In genomic region chr11:117724621-117725020, GRCh38 we compare ENCODE assay signal across 12 cellular contexts.
DNase-seq lines count a peak whose midpoint lies in the region; ATAC-seq and TF ChIP-seq lines count a peak whose summit lies in the region.
"Had no signal": no experiment of that assay in that cellular context is flagged by ENCODE, and none has a peak within 500 bp of the region (broad histone marks: within the 10 kb centered on the region; RNA-seq: fewer than 3 reads in every experiment).

No MANE protein-coding gene starts in this region.

- H3K4me3 ChIP-seq in dorsolateral prefrontal cortex, result no peak overlapping the region

- no peaks in the 10 kb centered on the region for H3K27me3 ChIP-seq in dorsolateral prefrontal cortex

- no peak for TF ChIP-seq CTCF in dorsolateral prefrontal cortex (IDR thresholded peaks at IDR 0.05 in 54 of 56, conservative IDR thresholded peaks at IDR 0.05 in 2 of 56; ENCODE audit: low read depth in 1 of 56, partially characterized antibody in 56 of 56)

- ATAC-seq in GM18511 (IDR thresholded peaks at IDR 0.05; ENCODE audit: unreplicated experiment) (no peak), HG02870 (IDR thresholded peaks at IDR 0.05; ENCODE audit: unreplicated experiment) (no peak)
- ATAC-seq: HCT116 had no signal

- intact Hi-C loops in dorsolateral prefrontal cortex (cut with DNase I), result loop anchor here in 1 of 2 donors (2.0 kb wide), 1 partner anchor 70 kb away; no protein-coding TSS in a partner anchor

- peak overlapping the region; percentile 81 for H3K27ac ChIP-seq in angular gyrus (ENCODE audit: low read depth, low read length)
- H3K27ac ChIP-seq in dorsolateral prefrontal cortex, result peak overlapping the region; percentile 5 to 100 (median 88)
- peak overlapping the region; percentile 85 for H3K27ac ChIP-seq in substantia nigra (ENCODE audit: low read depth, low read length, poor library complexity, severe bottlenecking)
- H3K27ac ChIP-seq: C4-2B had no signal

- DNase-seq in dorsolateral prefrontal cortex, result no peak
- DNase-seq in substantia nigra (lab: John Stamatoyannopoulos, UW), result no peak
- no peak for DNase-seq in NCI-H187 (lab: John Stamatoyannopoulos, UW)
- DNase-seq: ACHN; Caco-2; CD4-positive, alpha-beta T cell; HFFc6 had no signal
